8 cellular contexts compared by ENCODE assay signal in genomic region chr21:42818328-42818749, GRCh38.
A peak's percentile ranks its signal among the peaks of the same experiment; 100 is the strongest.
DNase-seq lines count a peak whose midpoint lies in the region; ATAC-seq and TF ChIP-seq lines count a peak whose summit lies in the region.

No MANE protein-coding gene starts in this region.

- no peak for TF ChIP-seq POLR2A in vagina (IDR thresholded peaks at IDR 0.05)

- ATAC-seq in HG03565 (IDR thresholded peaks at IDR 0.05; ENCODE audit: unreplicated experiment) = no peak
- ATAC-seq in HG02852 (IDR thresholded peaks at IDR 0.05; ENCODE audit: unreplicated experiment) = no peak

- H3K27me3 ChIP-seq in osteoblast (ENCODE audit: insufficient read depth, low read length) (peaks cover 15% of the 10 kb centered on the region), vagina (no peaks in the 10 kb centered on the region)

- H3K4me3 ChIP-seq in GM12875 (ENCODE audit: low read depth, low read length) = no peak overlapping the region
- no peak overlapping the region for H3K4me3 ChIP-seq in osteoblast (ENCODE audit: insufficient read depth, low read length)
- H3K4me3 ChIP-seq in vagina = no peak overlapping the region

- H3K9me3 ChIP-seq in osteoblast (ENCODE audit: low read depth, low read length) (no peaks in the 10 kb centered on the region), vagina (no peaks in the 10 kb centered on the region)

- TF ChIP-seq CTCF in GM12875 (IDR thresholded peaks at IDR 0.05; ENCODE audit: borderline replicate concordance, insufficient read depth, low read depth, low read length) (peak; percentile 75), osteoblast (IDR thresholded peaks at IDR 0.05; ENCODE audit: extremely low read depth, low read depth, low read length) (peak; percentile 82), vagina (IDR thresholded peaks at IDR 0.05) (peak; percentile 51 to 82 (median 73))

- H3K4me1 ChIP-seq in osteoblast (ENCODE audit: insufficient read depth, low read length) (no peaks in the 10 kb centered on the region), vagina (no peaks in the 10 kb centered on the region)

- no peak overlapping the region for H2AFZ ChIP-seq in osteoblast (ENCODE audit: low read length)

- H3K79me2 ChIP-seq in osteoblast (ENCODE audit: insufficient read depth, low read length) = no peaks in the 10 kb centered on the region

- H3K36me3 ChIP-seq in osteoblast (ENCODE audit: insufficient read depth, low read length) = no peaks in the 10 kb centered on the region
- H3K36me3 ChIP-seq in vagina = no peaks in the 10 kb centered on the region

- no peaks in the 10 kb centered on the region for H4K20me1 ChIP-seq in osteoblast (ENCODE audit: insufficient read depth, low read length)

- DNase-seq in NOMO-1 treated with dmso at 0.1 percent for 144 hours (lab: John Stamatoyannopoulos, UW; ENCODE audit: unreplicated experiment) (peak; percentile 3), activated T-helper 1 cell treated with Interleukin-2 at 50 U/mL for 16 hours (ENCODE audit: low read depth) (peak; percentile 49), fibroblast of peridontal ligament (ENCODE audit: extremely low read depth) (peak; percentile 49), osteoblast (ENCODE audit: insufficient read length, low spot score, missing footprints) (peak; percentile 17), vagina (ENCODE audit: extremely low spot score in 2 of 2) (peak in 1 of 2 donors; percentile 79)

- intact Hi-C loops in vagina (cut with DNase I) = loop anchor here (2.0 to 5.0 kb wide), 2 partner anchors 166 to 224 kb away; partner anchors contain the start of gene PDE9A

- no peak overlapping the region for H3K4me2 ChIP-seq in osteoblast (ENCODE audit: insufficient read depth, low read length)

- H3K27ac ChIP-seq in osteoblast (ENCODE audit: low read depth, low read length) (no peak overlapping the region), vagina (no peak overlapping the region)
